Comparison of ENCODE assay signal across 28 cellular contexts in the genomic region with DNA sequence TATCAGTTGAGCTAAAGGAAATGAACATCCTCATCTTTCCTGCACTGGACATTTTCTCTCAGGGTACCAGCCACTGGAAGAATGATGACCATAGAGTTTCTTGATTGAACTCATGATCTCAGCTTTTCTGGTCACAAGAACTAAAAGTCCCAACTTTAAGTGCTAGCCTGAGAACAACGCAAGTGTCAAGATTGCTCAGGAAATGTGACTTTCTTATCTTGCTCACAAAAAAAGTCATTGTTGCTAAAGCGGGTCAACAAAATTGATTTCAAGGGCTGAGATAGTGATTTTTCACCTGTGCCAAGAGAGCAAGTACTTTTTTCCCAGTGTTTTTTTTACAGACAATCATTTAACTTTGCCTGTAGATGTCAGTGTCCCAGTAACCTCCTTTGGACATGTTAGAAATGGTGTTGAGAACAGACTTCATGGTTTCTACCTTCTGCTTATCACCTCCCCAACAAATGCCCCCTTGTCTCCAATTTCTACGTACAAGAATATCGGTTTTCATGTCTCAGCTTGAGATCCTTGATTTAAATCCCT.
"Had no signal": no experiment of that assay in that cellular context is flagged by ENCODE, and none has a peak within 500 bp of the region (broad histone marks: within the 10 kb centered on the region; RNA-seq: fewer than 3 reads in every experiment).

No MANE protein-coding gene starts in this region.

- H3K4me3 Mint-ChIP-seq: dendritic cell treated with granulocyte-macrophage colony-stimulating factor and Interleukin-4, amounts not matched to agents 40 ng/mL and 50 ng/mL, for 4 days; immature natural killer cell; natural killer cell treated with Interleukin-12 subunit alpha and Interleukin-12 subunit beta and Interleukin-15 and Interleukin-18, amount 100 ng/mL, for 72 hours; neural crest cell; stimulated activated memory B cell treated with anti-CD40 and anti-IgM and Interleukin-4, amounts not matched to agents 10 μg/mL and 1 μg/mL and 100 μg/mL, for 72 hours had no signal

- H3K4me1 Mint-ChIP-seq: immature natural killer cell; stimulated activated memory B cell treated with anti-CD40 and anti-IgM and Interleukin-4, amounts not matched to agents 10 μg/mL and 1 μg/mL and 100 μg/mL, for 72 hours had no signal

- DNase-seq: central memory CD4-positive, alpha-beta T cell; colonic mucosa; foreskin melanocyte; hypothalamus; immature natural killer cell; islet precursor cell; kidney glomerular epithelial cell; left colon; left ventricle myocardium superior; lower lobe of right lung; psoas muscle; right cardiac atrium; sigmoid colon; stimulated activated CD4-positive, alpha-beta T cell treated with anti-CD3 and anti-CD28 coated beads, Interleukin-2, amount 100 ng/mL, for 24 hours; stimulated activated CD4-positive, alpha-beta T cell treated with anti-CD3 and anti-CD28 coated beads, Interleukin-4, amount 100 ng/mL, for 4 hours; stimulated activated naive CD8-positive, alpha-beta T cell treated with anti-CD3 and anti-CD28 coated beads, Interleukin-15, Interleukin-2, amounts not matched to agents 100 U/mL and 50 U/mL, for 24 hours; substantia nigra; upper lobe of left lung had no signal

- H3K36me3 Mint-ChIP-seq: natural killer cell treated with Interleukin-12 subunit alpha and Interleukin-12 subunit beta and Interleukin-15 and Interleukin-18, amount 100 ng/mL, for 72 hours; stimulated activated memory B cell treated with anti-CD40 and anti-IgM and Interleukin-4, amounts not matched to agents 10 μg/mL and 1 μg/mL and 100 μg/mL, for 72 hours had no signal

- H3K27ac ChIP-seq: colonic mucosa, epithelial cell of prostate, esophagus muscularis mucosa, lower lobe of right lung, neutrophil, parathyroid adenoma, psoas muscle, sigmoid colon, thoracic aorta, tibial nerve, upper lobe of left lung had no signal

- H3K27ac Mint-ChIP-seq: dendritic cell treated with granulocyte-macrophage colony-stimulating factor and Interleukin-4, amounts not matched to agents 40 ng/mL and 50 ng/mL, for 4 days; immature natural killer cell; natural killer cell treated with Interleukin-12 subunit alpha and Interleukin-12 subunit beta and Interleukin-15 and Interleukin-18, amount 100 ng/mL, for 72 hours; stimulated activated memory B cell treated with anti-CD40 and anti-IgM and Interleukin-4, amounts not matched to agents 10 μg/mL and 1 μg/mL and 100 μg/mL, for 72 hours had no signal

- ATAC-seq: left colon; left ventricle myocardium superior; lower lobe of right lung; natural killer cell treated with Interleukin-12 subunit alpha and Interleukin-12 subunit beta and Interleukin-15 and Interleukin-18, amount 100 ng/mL, for 72 hours; psoas muscle; right cardiac atrium; stimulated activated memory B cell treated with anti-CD40 and anti-IgM and Interleukin-4, amounts not matched to agents 10 μg/mL and 1 μg/mL and 100 μg/mL, for 72 hours; stimulated activated naive CD8-positive, alpha-beta T cell treated with anti-CD3 and anti-CD28 coated beads, Interleukin-15, Interleukin-2, amounts not matched to agents 100 U/mL and 50 U/mL, for 24 hours had no signal

- H3K9me3 Mint-ChIP-seq: dendritic cell treated with granulocyte-macrophage colony-stimulating factor and Interleukin-4, amounts not matched to agents 40 ng/mL and 50 ng/mL, for 4 days; natural killer cell treated with Interleukin-12 subunit alpha and Interleukin-12 subunit beta and Interleukin-15 and Interleukin-18, amount 100 ng/mL, for 72 hours; stimulated activated memory B cell treated with anti-CD40 and anti-IgM and Interleukin-4, amounts not matched to agents 10 μg/mL and 1 μg/mL and 100 μg/mL, for 72 hours had no signal

- H3K27me3 Mint-ChIP-seq: dendritic cell treated with granulocyte-macrophage colony-stimulating factor and Interleukin-4, amounts not matched to agents 40 ng/mL and 50 ng/mL, for 4 days; stimulated activated memory B cell treated with anti-CD40 and anti-IgM and Interleukin-4, amounts not matched to agents 10 μg/mL and 1 μg/mL and 100 μg/mL, for 72 hours had no signal
